In the genomic region with DNA sequence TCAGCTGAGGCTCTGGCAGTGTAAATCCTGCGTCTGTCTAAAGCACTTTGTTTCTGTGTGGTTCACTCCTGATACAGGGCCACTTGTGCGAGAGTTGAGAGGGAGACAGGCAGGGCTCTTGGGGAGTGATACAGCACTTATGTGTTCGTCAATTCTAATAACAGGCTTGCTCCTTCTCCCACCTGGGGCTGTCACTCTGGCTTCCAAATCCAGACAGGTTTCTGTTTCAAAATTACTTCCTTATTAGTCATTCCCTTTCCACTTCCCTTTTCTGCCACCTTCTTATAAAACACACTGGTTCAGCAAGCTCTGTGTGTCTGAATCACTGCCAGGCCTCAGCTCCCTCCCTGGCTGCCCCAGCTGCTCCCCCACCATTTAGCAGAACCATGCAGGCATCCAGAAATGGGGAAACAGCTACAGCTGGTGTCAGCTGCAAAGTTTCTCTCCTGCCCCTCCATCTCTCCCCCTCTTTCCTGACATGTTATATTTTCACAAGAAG, we compare ENCODE assay signal across 8 cellular contexts. TPM values are rescaled to one million over a fixed set of nuclear protein-coding genes. Genes with fewer than 3 reads are reported as not detected.
DNase-seq lines count a peak whose midpoint lies in the region; ATAC-seq and TF ChIP-seq lines count a peak whose summit lies in the region.

No MANE protein-coding gene starts in this region.

- H3K4me1 Mint-ChIP-seq in IgD-negative memory B cell (peaks cover 16 to 18% (median 16%) of the 10 kb centered on the region in 3 donors), GM23338 (peaks cover 13% of the 10 kb centered on the region)
- H3K4me1 Mint-ChIP-seq in effector memory CD8-positive, alpha-beta T cell (ENCODE audit: low read depth in 2 of 2): no peaks in the 10 kb centered on the region

- H4K20me1 ChIP-seq in OCI-LY7 (ENCODE audit: insufficient read depth, low read length) (no peaks in the 10 kb centered on the region), GM23338 (replicated peaks; ENCODE audit: insufficient read depth) (no peaks in the 10 kb centered on the region)

- H3K79me2 ChIP-seq in OCI-LY7 (ENCODE audit: insufficient read depth, low read depth, low read length) (no peaks in the 10 kb centered on the region), GM23338 (replicated peaks; ENCODE audit: insufficient read depth) (no peaks in the 10 kb centered on the region)

- H3K27me3 ChIP-seq in GM23338 (ENCODE audit: insufficient read depth): no peaks in the 10 kb centered on the region

- peaks cover 9% of the 10 kb centered on the region; the same call in 1 of the 2 replicates for H3K9me3 ChIP-seq in OCI-LY7 (ENCODE audit: low read length)

- peak overlapping the region; percentile 21 for H3K27ac ChIP-seq in OCI-LY7 (ENCODE audit: low read depth, low read length, poor library complexity, severe bottlenecking)
- no peak overlapping the region for H3K27ac ChIP-seq in GM23338 (ENCODE audit: low read depth)

- H3K36me3 ChIP-seq in OCI-LY7 (ENCODE audit: insufficient read depth, low read length) (no peaks in the 10 kb centered on the region), GM23338 (ENCODE audit: insufficient read depth) (no peaks in the 10 kb centered on the region)

- no peaks in the 10 kb centered on the region for H3F3A ChIP-seq in GM23338 (replicated peaks; ENCODE audit: low read depth)

- H3K9me2 ChIP-seq in OCI-LY7 (ENCODE audit: insufficient read depth, low read length): no peaks in the 10 kb centered on the region
- H3K9me2 ChIP-seq in GM23338 (ENCODE audit: insufficient read depth): no peaks in the 10 kb centered on the region

- no peak for TF ChIP-seq CTCF in OCI-LY7 (conservative IDR thresholded peaks at IDR 0.05; ENCODE audit: low read length)
- TF ChIP-seq CTCF in GM23338 (conservative IDR thresholded peaks at IDR 0.05; ENCODE audit: low read depth in 2 of 2): no peak

- peaks cover 21% of the 10 kb centered on the region for H3K4me1 ChIP-seq in OCI-LY7 (ENCODE audit: insufficient read depth, low read length, poor library complexity, severe bottlenecking)
- no peaks in the 10 kb centered on the region for H3K4me1 ChIP-seq in GM23338 (ENCODE audit: insufficient read depth)

- H3K4me3 ChIP-seq in OCI-LY7 (ENCODE audit: low read depth, low read length, poor library complexity, severe bottlenecking) (no peak overlapping the region), GM23338 (no peak overlapping the region)

- CTCF ChIA-PET in OCI-LY7 (lab: Charles Lee; ENCODE audit: unreplicated experiment): interaction anchor here (1.0 kb wide), 2 partner anchors 44 to 52 kb away, joined by 3 read pairs; no protein-coding TSS in a partner anchor

- POLR2A ChIA-PET in OCI-LY7 (lab: Charles Lee): interaction anchor here (1.0 to 1.5 kb wide), 2 partner anchors 11 to 38 kb away, joined by 3 to 6 read pairs; no protein-coding TSS in a partner anchor

- intact Hi-C loops in OCI-LY7 (cut with micrococcal nuclease; ENCODE audit: unreplicated experiment): loop anchor here (5.0 kb wide), 1 partner anchor 46 kb away; no protein-coding TSS in a partner anchor

- no peaks in the 10 kb centered on the region for H3K36me3 Mint-ChIP-seq in IgD-negative memory B cell
- H3K36me3 Mint-ChIP-seq in effector memory CD8-positive, alpha-beta T cell (ENCODE audit: insufficient read depth): no peaks in the 10 kb centered on the region
- no peaks in the 10 kb centered on the region for H3K36me3 Mint-ChIP-seq in GM23338 (ENCODE audit: low read depth)

- ATAC-seq in GM21529 (IDR thresholded peaks at IDR 0.05; ENCODE audit: unreplicated experiment) (peak; percentile 86), GM23338 (no peak)
- ATAC-seq in effector memory CD8-positive, alpha-beta T cell (replicated peaks): peak; percentile 54

- H3K27me3 Mint-ChIP-seq in IgD-negative memory B cell: no peaks in the 10 kb centered on the region
- H3K27me3 Mint-ChIP-seq in effector memory CD8-positive, alpha-beta T cell: no peaks in the 10 kb centered on the region
- H3K27me3 Mint-ChIP-seq in GM23338 (ENCODE audit: insufficient read depth, low read depth, poor library complexity): peaks cover 7% of the 10 kb centered on the region

- H2AFZ ChIP-seq in OCI-LY7 (ENCODE audit: low read length) (peak overlapping the region; percentile 87), GM23338 (no peak overlapping the region)

- peak overlapping the region; percentile 10 to 93 (median 41) for H3K27ac Mint-ChIP-seq in IgD-negative memory B cell
- peak overlapping the region in 1 of 2 donors; percentile 16 for H3K27ac Mint-ChIP-seq in effector memory CD8-positive, alpha-beta T cell
- H3K27ac Mint-ChIP-seq in GM23338: no peak overlapping the region

- DNase-seq in GF-D8 (lab: John Stamatoyannopoulos, UW) (peak; percentile 94), OCI-LY7 (ENCODE audit: low spot score) (peak; percentile 67), myocyte (ENCODE audit: low read depth) (peak; percentile 100), D341Med (ENCODE audit: low spot score) (no peak), GM23338 (ENCODE audit: low spot score) (no peak)
- DNase-seq in effector memory CD8-positive, alpha-beta T cell: no peak

- peak overlapping the region; percentile 58 for H3K4me2 ChIP-seq in OCI-LY7 (ENCODE audit: low read length)
- no peak overlapping the region for H3K4me2 ChIP-seq in GM23338

- no TSS peak for BruUV-seq in OCI-LY7 (replicated peaks; lab: Mats Ljungman, UMichigan)

- H3K4me3 Mint-ChIP-seq in IgD-negative memory B cell (peak overlapping the region in 2 of 4 donors; percentile 66 to 80), GM23338 (no peak overlapping the region)
- H3K4me3 Mint-ChIP-seq in effector memory CD8-positive, alpha-beta T cell: no peak overlapping the region

- peaks cover 0 to 4% (median 2%) of the 10 kb centered on the region in 3 donors for H3K9me3 Mint-ChIP-seq in IgD-negative memory B cell
- H3K9me3 Mint-ChIP-seq in effector memory CD8-positive, alpha-beta T cell: no peaks in the 10 kb centered on the region
- H3K9me3 Mint-ChIP-seq in GM23338: no peaks in the 10 kb centered on the region

TF ChIP-seq in GM23338, 12 proteins besides CTCF, POLR2A, EP300 and RAD21:
- no peak for TF ChIP-seq EZH2 (IDR thresholded peaks at IDR 0.05; ENCODE audit: low read depth, unreplicated experiment)
TF ChIP-seq in GM23338: peak in this region for 0.

RNA-seq across cellular contexts. Expression of a gene that starts 58.5 kb away (rescaled TPM):
- polyA plus RNA-seq in IgD-negative memory B cell: 1.9 TPM
- 18.0 and 24.7 TPM in 2 replicates for total RNA-seq in OCI-LY7 (2014; rRNA removed; shearing (Covaris generic))
- total RNA-seq in OCI-LY7 (2022): 21.2 and 25.7 TPM in 2 replicates
- 19.4 and 22.9 TPM in 2 replicates for total RNA-seq in myocyte
- 4.1 TPM for polyA plus RNA-seq in myocyte (2012)
- 27.0 and 34.7 TPM in 2 replicates for total RNA-seq in GM23338 (2014; rRNA removed; shearing (Covaris generic))
- 6.0 TPM in 2 replicates for polyA plus RNA-seq in GM23338 (2016; fragmentation: Nextera tagmentation; extraction: Ambion mirVana)

Comparison
In these comparisons a context has a peak if more than half of its experiments do, and no peak if none do; other contexts are left out.
1. DNase-seq: peak in GF-D8 (single experiment), OCI-LY7 (single experiment) and myocyte (single experiment); none in effector memory CD8-positive, alpha-beta T cell (0 of 3), D341Med (single experiment) and GM23338 (single experiment).